8 cellular contexts compared by ENCODE assay signal in the genomic region with DNA sequence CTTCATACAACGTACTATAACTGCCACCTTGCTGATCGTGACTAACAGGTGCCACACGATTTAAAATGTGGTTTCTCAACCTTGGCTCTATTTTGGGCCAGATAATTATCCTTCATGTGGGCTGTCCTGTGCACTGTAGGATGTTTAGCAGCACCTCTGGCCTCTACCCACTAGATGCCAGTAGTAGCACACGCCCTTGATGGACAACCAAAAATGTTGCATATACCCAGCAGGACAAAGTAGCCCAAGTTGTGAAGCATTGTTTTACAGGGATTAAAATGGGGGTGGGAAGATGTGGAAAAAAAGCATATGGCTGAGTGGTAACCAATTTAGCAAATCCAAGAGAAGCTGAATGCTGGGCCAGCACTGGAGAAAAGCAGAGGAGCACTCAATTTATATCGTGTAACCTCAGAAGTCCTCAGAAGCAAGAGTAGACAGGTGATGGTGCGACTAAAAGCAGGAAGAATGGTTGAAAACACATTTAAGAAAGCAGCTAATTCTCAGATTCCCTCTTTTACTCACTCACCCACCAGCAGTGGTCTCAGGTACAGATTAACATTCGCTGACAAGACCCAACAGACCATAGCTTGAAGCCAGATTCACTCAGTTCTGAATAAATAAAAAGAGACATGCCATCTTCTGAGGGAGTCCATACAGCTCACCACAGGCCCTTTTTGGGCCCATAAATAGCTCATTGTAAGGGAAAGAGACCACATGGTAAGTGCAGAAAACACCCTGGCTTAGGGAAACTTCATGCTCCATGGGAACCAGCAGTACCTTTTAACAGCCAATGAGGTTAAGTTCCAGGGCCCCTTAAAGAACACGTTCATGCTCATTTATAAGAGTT. TPM values are rescaled to one million over a fixed set of nuclear protein-coding genes. Genes with fewer than 3 reads are reported as not detected.
DNase-seq lines count a peak whose midpoint lies in the region; ATAC-seq, FAIRE-seq and TF ChIP-seq lines count a peak whose summit lies in the region.

No MANE protein-coding gene starts in this region.

- no peaks in the 10 kb centered on the region for H3K27me3 Mint-ChIP-seq in T-cell

- no peaks in the 10 kb centered on the region for H3K9me1 ChIP-seq in keratinocyte (ENCODE audit: control insufficient read depth, extremely low read depth, insufficient read depth, low read length)

- H3K9me3 ChIP-seq in keratinocyte (ENCODE audit: control insufficient read depth, low read depth, low read length): no peaks in the 10 kb centered on the region

- POLR2A ChIA-PET in T-cell (lab: Charles Lee): interaction anchor here (0.6 to 1.0 kb wide), 3 partner anchors 46 to 799 kb away, joined by 3 to 5 read pairs (median 3); no protein-coding TSS in a partner anchor

- DNase-seq in activated gamma-delta T cell treated with Interleukin-2 at 50 U/mL for 16 hours: peak; percentile 48
- no peak for DNase-seq in activated gamma-delta T cell (lab: John Stamatoyannopoulos, UW)
- peak; percentile 3 to 63 (median 46) for DNase-seq in T-cell
- DNase-seq in astrocyte of the spinal cord (ENCODE audit: low read depth, low spot score): no peak
- DNase-seq in keratinocyte (ENCODE audit: low read depth, low spot score): no peak
- peak; percentile 5 to 6 for DNase-seq in stimulated activated CD8-positive, alpha-beta memory T cell treated with anti-CD3 and anti-CD28 coated beads, Interleukin-2, amount 100 ng/mL, for 48 hours (ENCODE audit: low read depth in 2 of 2)

- in situ Hi-C loops in astrocyte of the spinal cord (cut with HindIII; ENCODE audit: low sequenced_read_pairs): no loop called here

- H3K4me3 ChIP-seq in astrocyte of the spinal cord (ENCODE audit: low read depth, low read length) (no peak overlapping the region), keratinocyte (ENCODE audit: control insufficient read depth in 2 of 3, extremely low read depth in 1 of 3, insufficient read depth in 2 of 3, low read depth in 1 of 3, low read length in 3 of 3) (no peak overlapping the region)

- TF ChIP-seq CTCF in astrocyte of the spinal cord (IDR thresholded peaks at IDR 0.05; ENCODE audit: low read depth, low read length) (peak; percentile 52), keratinocyte (optimal IDR thresholded peaks at IDR 0.05 in 1 of 3, IDR thresholded peaks at IDR 0.05 in 1 of 3, conservative IDR thresholded peaks at IDR 0.05 in 1 of 3; ENCODE audit: extremely low read depth in 1 of 3, insufficient read depth in 2 of 3, low read length in 3 of 3) (peak; percentile 52 to 65 (median 54))

- H3K36me3 ChIP-seq in keratinocyte (ENCODE audit: control insufficient read depth in 2 of 2, extremely low read depth in 1 of 2, insufficient read depth in 2 of 2, low read length in 2 of 2): no peaks in the 10 kb centered on the region

- H2AFZ ChIP-seq in keratinocyte (ENCODE audit: control insufficient read depth, low read length): no peak overlapping the region

- CTCF ChIA-PET in T-cell (lab: Charles Lee): interaction anchor here (0.5 to 4.4 kb wide), 22 partner anchors 26 to 694 kb away, joined by 3 to 58 read pairs (median 4); no protein-coding TSS in a partner anchor

- FAIRE-seq in keratinocyte (lab: Jason Lieb, UNC): no peak

- H3K27ac Mint-ChIP-seq in T-cell: peak overlapping the region in 1 of 2 donors; percentile 40

- H3K9me3 Mint-ChIP-seq in T-cell: no peaks in the 10 kb centered on the region

- no peaks in the 10 kb centered on the region for H3K4me1 ChIP-seq in keratinocyte (ENCODE audit: control insufficient read depth, extremely low read depth, insufficient read depth, low read length)

- H3K4me2 ChIP-seq in keratinocyte (ENCODE audit: control insufficient read depth, extremely low read depth, insufficient read depth, low read depth, low read length): no peak overlapping the region

- no peaks in the 10 kb centered on the region for H3K79me2 ChIP-seq in keratinocyte (ENCODE audit: control insufficient read depth, insufficient read depth, low read length)

- dilution Hi-C loops in keratinocyte (cut with MboI; ENCODE audit: extremely low pct_ligation_motif_present, low sequenced_read_pairs): no loop called here

- peaks cover 6 to 7% (median 7%) of the 10 kb centered on the region in 3 donors for H3K4me1 Mint-ChIP-seq in T-cell

- H3K9ac ChIP-seq in keratinocyte (ENCODE audit: control insufficient read depth, extremely low read depth, insufficient read depth, low read length): no peak overlapping the region

- H3K4me3 Mint-ChIP-seq in T-cell: no peak overlapping the region

- no peak overlapping the region for H3K27ac ChIP-seq in keratinocyte (ENCODE audit: control insufficient read depth, insufficient read depth, low read length)

- H3K27me3 ChIP-seq in keratinocyte (ENCODE audit: control insufficient read depth, extremely low read depth, insufficient read depth, low read length): no peaks in the 10 kb centered on the region

- H3K36me3 Mint-ChIP-seq in T-cell: no peaks in the 10 kb centered on the region

- peak; percentile 70 for ATAC-seq in HG03159 (IDR thresholded peaks at IDR 0.05; ENCODE audit: unreplicated experiment)
- ATAC-seq in T-cell (replicated peaks in 1 of 4): peak; percentile 82 to 95 (median 94)
- no peak for ATAC-seq in HG03432 (IDR thresholded peaks at IDR 0.05; ENCODE audit: unreplicated experiment)

- no peaks in the 10 kb centered on the region for H4K20me1 ChIP-seq in keratinocyte (ENCODE audit: control insufficient read depth, extremely low read depth, insufficient read depth, low read length)

RNA-seq across cellular contexts. Expression of a gene that starts 50.6 kb away (rescaled TPM):
- 1 to 10 TPM; 1.4 to 4.4 (median 2.8) TPM for total RNA-seq in T-cell
- polyA plus RNA-seq in keratinocyte: 1.7 to 3.0 TPM (median 2.9 TPM) in 3 replicates
- polyA plus RNA-seq in keratinocyte (2011; ENCODE audit: low read depth): 9.7 TPM
- polyA plus RNA-seq in keratinocyte (2011; cell fraction: cytosol; rRNA removed): 1.8 and 3.3 TPM in 2 replicates
- 5.3 and 5.9 TPM in 2 replicates for polyA plus RNA-seq in keratinocyte (2011; cell fraction: nucleus; rRNA removed)
- 4.5 and 6.9 TPM in 2 replicates for polyA plus RNA-seq in keratinocyte (2012; ENCODE audit: low replicate concordance)
- polyA minus RNA-seq in keratinocyte: 4.8 to 12.6 TPM (median 7.9 TPM) in 3 replicates
- 3.3 TPM for polyA minus RNA-seq in keratinocyte (2011; cell fraction: cytosol; rRNA and poly(A)+ RNA removed)
- 4.6 and 11.1 TPM in 2 replicates for polyA minus RNA-seq in keratinocyte (2011; cell fraction: nucleus; rRNA and poly(A)+ RNA removed)

Comparison
In these comparisons a context has a peak if more than half of its experiments do, and no peak if none do; other contexts are left out.
1. DNase-seq: peak in activated gamma-delta T cell treated with Interleukin-2 at 50 U/mL for 16 hours (single experiment), T-cell (34 of 34) and stimulated activated CD8-positive, alpha-beta memory T cell treated with anti-CD3 and anti-CD28 coated beads, Interleukin-2, amount 100 ng/mL, for 48 hours (2 of 2); none in activated gamma-delta T cell (single experiment), astrocyte of the spinal cord (single experiment) and keratinocyte (single experiment).